In the genomic region with DNA sequence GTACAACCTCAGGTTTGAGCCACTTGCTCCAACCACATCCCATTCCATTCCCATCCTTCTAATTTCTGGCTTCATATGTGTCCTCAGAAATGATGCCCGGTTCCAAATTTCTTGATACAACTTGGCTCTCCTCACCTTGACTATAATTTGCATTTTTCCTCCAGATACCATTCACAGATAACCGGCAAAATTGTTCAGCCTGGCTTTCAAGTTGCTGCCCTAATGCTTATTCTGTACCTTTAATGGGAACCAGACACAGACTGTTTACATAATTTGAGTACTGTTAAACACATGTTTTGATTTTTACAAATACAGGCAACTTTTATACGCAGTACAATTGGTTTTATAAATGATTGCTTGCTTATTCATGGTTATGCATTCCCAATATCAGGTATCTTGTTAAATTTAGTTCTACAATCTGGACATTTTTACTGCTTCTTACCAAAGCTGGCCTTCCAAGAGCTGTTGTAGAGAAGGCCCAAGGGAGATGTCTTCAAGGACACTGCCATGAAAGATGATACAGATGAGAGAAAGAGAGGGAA, we compare ENCODE assay signal across 21 cellular contexts.
"Had no signal": no experiment of that assay in that cellular context is flagged by ENCODE, and none has a peak within 500 bp of the region (broad histone marks: within the 10 kb centered on the region; RNA-seq: fewer than 3 reads in every experiment).

No MANE protein-coding gene starts in this region.

- H3K27ac ChIP-seq: RWPE1, SJCRH30, SK-N-MC had no signal

- H3K9me3 ChIP-seq: SJCRH30 had no signal

- ATAC-seq: Panc1, Right ventricle myocardium inferior had no signal

- H3K36me3 ChIP-seq: SJCRH30 had no signal

- DNase-seq: KBM-7, MV-4-11, NCI-H1048, NCI-H1105, NCI-H1436 treated with DMSO at 0.1 percent for 48 hours, NCI-H1694, NCI-H187 treated with DMSO at 0.1 percent for 48 hours, NCI-H2029 treated with DMSO at 0.1 percent for 48 hours, NCI-H2171, NCI-H226, NCI-H446, NCI-H510A, NCI-H524 treated with DMSO at 0.1 percent for 48 hours, NCI-H69, NCI-H774, SHP77 treated with DMSO at 0.1 percent for 48 hours, SJCRH30 had no signal

- H3K4me3 ChIP-seq: SJCRH30, SK-N-MC had no signal

- H3K27me3 ChIP-seq: SJCRH30 had no signal
